Comparison of ENCODE assay signal across 1 cellular context in genomic region chr14:69023035-69023434, GRCh38.
TF ChIP-seq lines count a peak whose summit lies in the region.

No MANE protein-coding gene starts in this region.

TF ChIP-seq in GM23338, 12 proteins besides CTCF, POLR2A, EP300 and RAD21 (continued from another document):
- TF ChIP-seq, protein P1, sequence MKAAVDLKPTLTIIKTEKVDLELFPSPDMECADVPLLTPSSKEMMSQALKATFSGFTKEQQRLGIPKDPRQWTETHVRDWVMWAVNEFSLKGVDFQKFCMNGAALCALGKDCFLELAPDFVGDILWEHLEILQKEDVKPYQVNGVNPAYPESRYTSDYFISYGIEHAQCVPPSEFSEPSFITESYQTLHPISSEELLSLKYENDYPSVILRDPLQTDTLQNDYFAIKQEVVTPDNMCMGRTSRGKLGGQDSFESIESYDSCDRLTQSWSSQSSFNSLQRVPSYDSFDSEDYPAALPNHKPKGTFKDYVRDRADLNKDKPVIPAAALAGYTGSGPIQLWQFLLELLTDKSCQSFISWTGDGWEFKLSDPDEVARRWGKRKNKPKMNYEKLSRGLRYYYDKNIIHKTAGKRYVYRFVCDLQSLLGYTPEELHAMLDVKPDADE (IDR thresholded peaks at IDR 0.05) = no peak
